ENCODE assay signal across 9 cellular contexts in the genomic region with DNA sequence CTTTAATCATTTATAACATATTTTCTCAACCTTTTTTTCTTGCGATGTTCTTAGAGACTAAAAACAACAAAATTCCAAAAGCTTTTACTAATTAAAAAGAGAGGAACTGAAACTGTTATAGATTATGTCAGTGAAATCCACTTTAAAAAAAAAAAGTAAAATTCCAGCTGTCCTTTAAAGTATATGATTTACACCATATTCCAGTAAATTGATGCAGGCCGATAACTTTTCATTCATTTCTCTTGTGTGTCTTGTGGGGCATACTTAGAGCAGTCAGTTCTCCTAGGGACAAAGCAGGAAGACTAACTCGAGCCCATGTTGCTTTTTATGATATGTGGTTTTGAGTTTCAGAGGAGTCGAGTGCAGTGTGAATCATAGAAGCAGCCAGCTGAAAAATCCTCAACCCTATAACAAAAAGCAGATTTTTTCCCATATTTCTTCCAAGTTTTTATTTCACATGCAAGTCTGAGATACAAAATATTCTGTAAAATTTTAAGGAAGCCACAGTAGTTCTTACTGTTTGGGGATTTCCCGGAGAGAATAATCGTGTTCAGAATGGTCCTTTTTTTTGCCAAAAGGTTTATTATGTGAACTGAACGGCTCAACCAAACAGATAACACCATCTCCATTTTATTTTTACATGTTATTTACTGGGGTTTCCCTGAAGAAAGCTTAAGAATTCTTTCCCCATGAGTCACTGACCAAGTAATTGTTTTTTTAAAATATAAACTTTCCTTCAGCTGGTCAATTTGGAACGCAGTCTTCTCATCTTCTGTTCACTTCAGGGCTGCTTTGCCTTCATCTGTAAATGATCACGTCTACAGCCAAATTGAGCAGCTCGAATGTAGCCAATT.
DNase-seq lines count a peak whose midpoint lies in the region; ATAC-seq and TF ChIP-seq lines count a peak whose summit lies in the region.
"Had no signal": no experiment of that assay in that cellular context is flagged by ENCODE, and none has a peak within 500 bp of the region (broad histone marks: within the 10 kb centered on the region; RNA-seq: fewer than 3 reads in every experiment).

No MANE protein-coding gene starts in this region.

- DNase-seq in A172 (ENCODE audit: low spot score), result peak; percentile 89
- DNase-seq in T-helper 2 cell treated with Interferon-gamma antibody and Interleukin-4, amounts not matched to agents 5 μg/mL and 100 μg/mL, for 36 hours (ENCODE audit: low spot score), result no peak
- no peak for DNase-seq in heart left ventricle
- no peak for DNase-seq in tibial nerve (ENCODE audit: low spot score in 2 of 2)
- no peak for DNase-seq in KG1 (lab: John Stamatoyannopoulos, UW)
- DNase-seq in activated CD8-positive, alpha-beta memory T cell treated with anti-CD3 and anti-CD28 coated beads for 24 hours, result no peak

- peak; percentile 29 for ATAC-seq in GM21786 (IDR thresholded peaks at IDR 0.05; ENCODE audit: unreplicated experiment)
- peak in 3 of 4 donors; percentile 37 to 80 (median 71) for ATAC-seq in heart left ventricle
- ATAC-seq in GM21360 (IDR thresholded peaks at IDR 0.05; ENCODE audit: unreplicated experiment), result no peak

- H3K27me3 Mint-ChIP-seq in T-helper 2 cell treated with Interferon-gamma antibody and Interleukin-4, amounts not matched to agents 5 μg/mL and 100 μg/mL, for 36 hours (ENCODE audit: low read depth), result no peaks in the 10 kb centered on the region

- H3K27ac Mint-ChIP-seq in T-helper 2 cell treated with Interferon-gamma antibody and Interleukin-4, amounts not matched to agents 5 μg/mL and 100 μg/mL, for 36 hours, result no peak overlapping the region

- TF ChIP-seq POLR2A in heart left ventricle (IDR thresholded peaks at IDR 0.05), result no peak
- no peak for TF ChIP-seq POLR2A in tibial nerve (IDR thresholded peaks at IDR 0.05)

- WGBS in heart left ventricle, 4 donors, result 54 to 60% (median 55%) methylated on average over 10 of the region's 10 CpGs
- WGBS in tibial nerve, 2 donors, result 11 to 15% methylated on average over 10 of the region's 10 CpGs

- H3K4me1 ChIP-seq in heart left ventricle (peaks cover 0 to 34% (median 7%) of the 10 kb centered on the region in 12 donors), tibial nerve (peaks cover 0 to 36% (median 12%) of the 10 kb centered on the region in 4 donors)

- H3K9me3 Mint-ChIP-seq in T-helper 2 cell treated with Interferon-gamma antibody and Interleukin-4, amounts not matched to agents 5 μg/mL and 100 μg/mL, for 36 hours, result peaks cover 22% of the 10 kb centered on the region

- peak in 1 of 2 donors; percentile 5 for TF ChIP-seq EP300 in tibial nerve (IDR thresholded peaks at IDR 0.05)

- no peak for TF ChIP-seq CTCF in heart left ventricle (IDR thresholded peaks at IDR 0.05)
- no peak for TF ChIP-seq CTCF in tibial nerve (IDR thresholded peaks at IDR 0.05)

- H3K36me3 ChIP-seq in heart left ventricle, result no peaks in the 10 kb centered on the region
- H3K36me3 ChIP-seq in tibial nerve, result no peaks in the 10 kb centered on the region
- H3K36me3 ChIP-seq: cardiac muscle cell had no signal

- H3K4me1 Mint-ChIP-seq in T-helper 2 cell treated with Interferon-gamma antibody and Interleukin-4, amounts not matched to agents 5 μg/mL and 100 μg/mL, for 36 hours (ENCODE audit: low read depth), result peaks cover 38% of the 10 kb centered on the region

- peak overlapping the region in 2 of 12 donors; percentile 1 to 20 for H3K4me3 ChIP-seq in heart left ventricle
- peak overlapping the region in 1 of 4 donors; percentile 14 for H3K4me3 ChIP-seq in tibial nerve
- H3K4me3 ChIP-seq: cardiac muscle cell had no signal

- peaks cover 6% of the 10 kb centered on the region for H3K36me3 Mint-ChIP-seq in T-helper 2 cell treated with Interferon-gamma antibody and Interleukin-4, amounts not matched to agents 5 μg/mL and 100 μg/mL, for 36 hours (ENCODE audit: low read depth)

- H3K27ac ChIP-seq in heart left ventricle, result peak overlapping the region in 10 of 12 donors; percentile 3 to 77 (median 58)
- peak overlapping the region; percentile 0 to 87 (median 36) for H3K27ac ChIP-seq in tibial nerve
- H3K27ac ChIP-seq: cardiac muscle cell had no signal

- peak overlapping the region; percentile 15 for H3K4me3 Mint-ChIP-seq in T-helper 2 cell treated with Interferon-gamma antibody and Interleukin-4, amounts not matched to agents 5 μg/mL and 100 μg/mL, for 36 hours

- H3K27me3 ChIP-seq in heart left ventricle (no peaks in the 10 kb centered on the region), tibial nerve (no peaks in the 10 kb centered on the region)
- H3K27me3 ChIP-seq: cardiac muscle cell had no signal

- intact Hi-C loops in heart left ventricle (cut with DNase I), result loop anchor here in 1 of 10 donors (10.0 kb wide), 1 partner anchor 51 kb away; no protein-coding TSS in a partner anchor

- H3K9me3 ChIP-seq in heart left ventricle, result peaks cover 0 to 20% (median 3%) of the 10 kb centered on the region in 12 donors
- H3K9me3 ChIP-seq in tibial nerve, result peaks cover 0 to 14% (median 0%) of the 10 kb centered on the region in 4 donors
